In the genomic region with DNA sequence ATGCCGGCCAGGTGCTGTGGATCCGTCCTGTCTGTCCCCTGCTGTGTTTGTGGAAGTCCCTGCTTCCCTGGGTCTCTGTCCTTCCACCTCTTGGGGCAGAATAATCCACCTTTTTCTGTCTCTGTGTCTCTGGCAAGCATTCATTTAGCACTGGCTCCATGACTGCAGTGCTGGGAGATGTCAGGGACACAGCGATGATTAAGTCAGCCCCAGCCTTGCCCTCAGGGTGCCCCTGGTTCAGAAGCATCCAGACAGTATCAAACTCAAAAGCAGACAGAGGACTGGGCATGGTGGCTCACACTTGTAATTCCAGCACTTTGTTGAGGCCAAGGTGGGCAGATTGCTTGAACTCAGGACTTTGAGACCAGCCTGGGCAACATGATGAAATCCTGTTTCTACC, we compare ENCODE assay signal across 24 cellular contexts. TPM values are rescaled to one million over a fixed set of nuclear protein-coding genes. Genes with fewer than 3 reads are reported as not detected.
A peak's percentile ranks its signal among the peaks of the same experiment; 100 is the strongest.
DNase-seq lines count a peak whose midpoint lies in the region; ATAC-seq, FAIRE-seq and TF ChIP-seq lines count a peak whose summit lies in the region.
"Had no signal": no experiment of that assay in that cellular context is flagged by ENCODE, and none has a peak within 500 bp of the region (broad histone marks: within the 10 kb centered on the region; RNA-seq: fewer than 3 reads in every experiment).

No MANE protein-coding gene starts in this region.

- H3K27ac ChIP-seq in HepG2 (ENCODE audit: extremely low read length, insufficient read depth, low read length) (no peak overlapping the region), right lobe of liver (no peak overlapping the region), adrenal gland (peak overlapping the region in 2 of 5 donors; percentile 35 to 57), trophoblast cell (ENCODE audit: low read depth, low read length) (no peak overlapping the region)
- H3K27ac ChIP-seq: 22Rv1 had no signal

- H3K9me3 ChIP-seq in HepG2 (ENCODE audit: low read length), result no peaks in the 10 kb centered on the region
- no peaks in the 10 kb centered on the region for H3K9me3 ChIP-seq in right lobe of liver
- no peaks in the 10 kb centered on the region for H3K9me3 ChIP-seq in adrenal gland (replicated peaks in 1 of 3)
- H3K9me3 ChIP-seq in trophoblast cell (ENCODE audit: insufficient read depth, low read depth, low read length), result no peaks in the 10 kb centered on the region

- H3K14ac ChIP-seq in trophoblast cell (ENCODE audit: low read length), result no peak overlapping the region

- TF ChIP-seq EP300 in HepG2 (IDR thresholded peaks at IDR 0.05; ENCODE audit: low read depth in 2 of 2, low read length in 2 of 2) (no peak), HepG2 (CRISPR knock-in tag; IDR thresholded peaks at IDR 0.05; ENCODE audit: borderline replicate concordance) (no peak)

- CTCF ChIA-PET in HepG2 (lab: Yijun Ruan, JAX; ENCODE audit: low intra/inter-chr PET ratio, low total read pairs), result no interaction called here

- POLR2A ChIA-PET in HepG2 (lab: Yijun Ruan, JAX), result no interaction called here

- no peak overlapping the region for H2AFZ ChIP-seq in HepG2 (ENCODE audit: low read length)
- no peak overlapping the region for H2AFZ ChIP-seq in trophoblast cell (ENCODE audit: insufficient read depth, low read length, poor library complexity)

- no peak overlapping the region for H3K4me2 ChIP-seq in HepG2 (ENCODE audit: low read depth, low read length)
- no peak overlapping the region for H3K4me2 ChIP-seq in trophoblast cell (ENCODE audit: low read length)

- H3K18ac ChIP-seq in trophoblast cell (ENCODE audit: low read length), result no peak overlapping the region

- H4K91ac ChIP-seq in trophoblast cell (ENCODE audit: low read depth, low read length), result no peak overlapping the region

- no peak for TF ChIP-seq RAD21 in HepG2 (CRISPR knock-in tag; IDR thresholded peaks at IDR 0.05)

- H2AK5ac ChIP-seq in trophoblast cell (ENCODE audit: low read length), result no peak overlapping the region

- no TSS peak for BruUV-seq in HepG2 (replicated peaks; lab: Mats Ljungman, UMichigan)

- H3K4me3 ChIP-seq in HepG2 (replicated peaks in 1 of 3; ENCODE audit: insufficient read depth in 1 of 3, low read depth in 2 of 3, low read length in 3 of 3) (no peak overlapping the region), right lobe of liver (no peak overlapping the region), adrenal gland (no peak overlapping the region), epithelial cell of esophagus (ENCODE audit: low read length) (no peak overlapping the region), trophoblast cell (ENCODE audit: low read depth, low read length) (no peak overlapping the region)

- H3K27me3 ChIP-seq in HepG2 (ENCODE audit: control insufficient read depth in 1 of 2, insufficient read depth in 2 of 2, low read length in 2 of 2) (peaks cover 1 to 2% of the 10 kb centered on the region in 2 experiments; a peak in 1 of 5 replicates), right lobe of liver (no peaks in the 10 kb centered on the region), adrenal gland (no peaks in the 10 kb centered on the region), trophoblast cell (ENCODE audit: insufficient read depth, low read length) (no peaks in the 10 kb centered on the region)

- no peak for FAIRE-seq in HepG2 (lab: Jason Lieb, UNC)
- FAIRE-seq: A204.1, GM12891, GM18507, H54 had no signal

- H3K4me1 ChIP-seq in HepG2 (ENCODE audit: insufficient read depth, low read length), result peaks cover 8% of the 10 kb centered on the region; the same call in 1 of the 2 replicates
- no peaks in the 10 kb centered on the region for H3K4me1 ChIP-seq in right lobe of liver
- peaks cover 7 to 8% of the 10 kb centered on the region in 2 donors for H3K4me1 ChIP-seq in adrenal gland (replicated peaks in 1 of 2)
- peaks cover 11 to 15% of the 10 kb centered on the region in 2 experiments for H3K4me1 ChIP-seq in trophoblast cell (ENCODE audit: control insufficient read depth in 1 of 2, insufficient read depth in 2 of 2, low read length in 2 of 2)

- no peak overlapping the region for H2BK5ac ChIP-seq in trophoblast cell (ENCODE audit: low read depth, low read length, poor library complexity)

- H3K36me3 ChIP-seq in HepG2 (replicated peaks in 1 of 2; ENCODE audit: control insufficient read depth in 1 of 2, insufficient read depth in 2 of 2, low read length in 2 of 2), result no peaks in the 10 kb centered on the region
- no peaks in the 10 kb centered on the region for H3K36me3 ChIP-seq in right lobe of liver
- no peaks in the 10 kb centered on the region for H3K36me3 ChIP-seq in adrenal gland (replicated peaks in 1 of 2)
- no peaks in the 10 kb centered on the region for H3K36me3 ChIP-seq in trophoblast cell (ENCODE audit: control insufficient read depth in 1 of 2, insufficient read depth in 2 of 2, low read length in 2 of 2)

- peaks cover 13% of the 10 kb centered on the region for H3K79me1 ChIP-seq in trophoblast cell (ENCODE audit: low read length)

- WGBS in HepG2 (ENCODE audit: low lambda C conversion rate), result 30% methylated on average over 3 of the region's 3 CpGs
- 85% methylated on average over 2 of the region's 3 CpGs for WGBS in right lobe of liver (ENCODE audit: insufficient coverage, low coverage, low lambda C conversion rate, missing lambda C conversion rate)
- 32 to 62% (median 43%) methylated on average over 3 of the region's 3 CpGs for WGBS in adrenal gland, 4 donors
- no CpG with 5 or more reads among the region's 3 CpGs for WGBS in trophoblast cell (ENCODE audit: extremely low coverage, insufficient coverage, insufficient read length)

- no peak overlapping the region for H4K12ac ChIP-seq in trophoblast cell (ENCODE audit: low read depth, low read length)

- H4K8ac ChIP-seq in trophoblast cell (ENCODE audit: low read depth, low read length), result no peak overlapping the region

- in situ Hi-C loops in HepG2 (cut with HindIII; ENCODE audit: extremely low pct_ligation_motif_present, low pct_unique_long_range_greater_than_20kb), result no loop called here

- no peak overlapping the region for H3K4ac ChIP-seq in trophoblast cell (ENCODE audit: low read depth, low read length)

- H3K23ac ChIP-seq in trophoblast cell (ENCODE audit: low read length), result no peak overlapping the region

- ATAC-seq in HepG2 (no peak), right lobe of liver (no peak), GM19023 (IDR thresholded peaks at IDR 0.05; ENCODE audit: unreplicated experiment) (no peak)

- no peak overlapping the region for H2BK12ac ChIP-seq in trophoblast cell (ENCODE audit: low read length)

- no peak overlapping the region for H3K9ac ChIP-seq in HepG2 (ENCODE audit: insufficient read depth, low read depth, low read length)
- no peak overlapping the region for H3K9ac ChIP-seq in trophoblast cell (ENCODE audit: low read length)

- 0 out of 2 replicates have a peak, but pooled peaks have one; percentile 5 for TF ChIP-seq CTCF in HepG2 (CRISPR knock-in tag; IDR thresholded peaks at IDR 0.05)
- TF ChIP-seq CTCF in right lobe of liver (IDR thresholded peaks at IDR 0.05), result no peak
- TF ChIP-seq CTCF in adrenal gland (IDR thresholded peaks at IDR 0.05), result peak in 2 of 6 experiments; percentile 12 to 17
- TF ChIP-seq CTCF in epithelial cell of esophagus (IDR thresholded peaks at IDR 0.05; ENCODE audit: insufficient read depth, low read depth, low read length, missing control alignments), result no peak

- H3K79me2 ChIP-seq in HepG2 (ENCODE audit: insufficient read depth, low read length) (no peaks in the 10 kb centered on the region), trophoblast cell (ENCODE audit: control insufficient read depth, insufficient read depth, low read length, poor library complexity) (peaks cover 1% of the 10 kb centered on the region)

- TF ChIP-seq POLR2A in HepG2 (IDR thresholded peaks at IDR 0.05; ENCODE audit: insufficient read depth in 1 of 2, low read depth in 2 of 2, low read length in 2 of 2) (no peak), right lobe of liver (IDR thresholded peaks at IDR 0.05) (no peak), adrenal gland (IDR thresholded peaks at IDR 0.05) (no peak)

- intact Hi-C loops in HepG2 (cut with micrococcal nuclease; ENCODE audit: unreplicated experiment), result no loop called here
- intact Hi-C loops in right lobe of liver (cut with DNase I), result no loop called here
- intact Hi-C loops in adrenal gland (cut with DNase I), result no loop called here

- no peaks in the 10 kb centered on the region for H4K20me1 ChIP-seq in HepG2 (ENCODE audit: insufficient read depth, low read length)

- H2BK120ac ChIP-seq in trophoblast cell (ENCODE audit: insufficient read depth, low read length, poor library complexity), result no peak overlapping the region

- no peak for DNase-seq in HepG2 (ENCODE audit: low spot score)
- DNase-seq in right lobe of liver, result no peak
- DNase-seq in adrenal gland, result peak in 6 of 7 donors; percentile 65 to 80 (median 78)
- DNase-seq in epithelial cell of esophagus (ENCODE audit: low read depth), result peak; percentile 59
- DNase-seq in NCI-H526 treated with DMSO at 0.1 percent for 48 hours (lab: John Stamatoyannopoulos, UW), result no peak
- DNase-seq in NCI-H1048 (lab: John Stamatoyannopoulos, UW), result no peak
- DNase-seq in trophoblast cell, result no peak
- DNase-seq: ACHN; C1 segment of cervical spinal cord; Calu3; CD4-positive, alpha-beta memory T cell; COR-L47; DMS53; DMS79 treated with DMSO at 0.1 percent for 48 hours; GF-D8; GOT3; HCEC 1CT had no signal

RNA-seq across cellular contexts. Expression of a gene that starts 1.5 kb away (rescaled TPM):
- total RNA-seq in HepG2 (2016; rRNA removed; fragmentation: Illumina TruSeq; extraction: Trizol), result not detected in 2 replicates
- total RNA-seq in HepG2 (2016; cell fraction: cytosol; rRNA removed; fragmentation: Illumina TruSeq; extraction: Trizol; ENCODE audit: low read depth), result not detected in 2 replicates
- not detected in 2 replicates for total RNA-seq in HepG2 (2016; cell fraction: insoluble cytoplasmic fraction; rRNA removed; fragmentation: Illumina TruSeq; extraction: Trizol)
- not detected in 2 replicates for total RNA-seq in HepG2 (2016; cell fraction: membrane; rRNA removed; fragmentation: Illumina TruSeq; extraction: Trizol)
- not detected in 2 replicates for total RNA-seq in HepG2 (2016; cell fraction: nucleus; rRNA removed; fragmentation: Illumina TruSeq; extraction: Trizol)
- polyA plus RNA-seq in HepG2 (2011; rRNA removed), result 0.03 TPM in 1 of 2 replicates, not detected in the other
- polyA plus RNA-seq in HepG2 (2011; cell fraction: cytosol; rRNA removed), result 0.03 TPM in 1 of 2 replicates, not detected in the other
- polyA plus RNA-seq in HepG2 (2011; cell fraction: nucleus; rRNA removed), result not detected in 2 replicates
- polyA plus RNA-seq in HepG2 (2012), result not detected in 2 replicates
- polyA plus RNA-seq in HepG2 (2016; cell fraction: cytosol; fragmentation: Illumina TruSeq; extraction: Trizol; ENCODE audit: low read depth), result not detected in 2 replicates
- polyA plus RNA-seq in HepG2 (2016; cell fraction: insoluble cytoplasmic fraction; fragmentation: Illumina TruSeq; extraction: Trizol; ENCODE audit: low read depth), result not detected in 2 replicates
- not detected in 2 replicates for polyA plus RNA-seq in HepG2 (2016; cell fraction: membrane; fragmentation: Illumina TruSeq; extraction: Trizol; ENCODE audit: low read depth)
- not detected in 2 replicates for polyA plus RNA-seq in HepG2 (2016; cell fraction: nucleus; fragmentation: Illumina TruSeq; extraction: Trizol; ENCODE audit: insufficient read depth, low read depth)
- polyA minus RNA-seq in HepG2 (2011; rRNA and poly(A)+ RNA removed; ENCODE audit: low replicate concordance), result 0.07 TPM in 1 of 2 replicates, not detected in the other
- polyA minus RNA-seq in HepG2 (2011; cell fraction: cytosol; rRNA and poly(A)+ RNA removed), result not detected in 2 replicates
- not detected in 2 replicates for polyA minus RNA-seq in HepG2 (2011; cell fraction: nucleus; rRNA and poly(A)+ RNA removed)
- under 1 TPM in 1 of 6 experiments, not detected in 5; 0.15 TPM for total RNA-seq in right lobe of liver
- total RNA-seq in adrenal gland, result under 1 TPM in 6 of 8 donors, not detected in 2; 0.11 to 0.34 (median 0.23) TPM
- polyA plus RNA-seq in adrenal gland, result under 1 TPM in 2 of 3 donors, not detected in 1; 0.20 to 0.24 TPM
- polyA plus RNA-seq in trophoblast cell (2013), result 0.08 and 0.12 TPM in 2 replicates
- total RNA-seq: CD4-positive, alpha-beta memory T cell; G401 had no signal
- polyA plus RNA-seq: CD4-positive, alpha-beta memory T cell had no signal

RNA-seq across cellular contexts. Expression of a gene that starts 24.7 kb away (rescaled TPM):
- total RNA-seq in HepG2 (2016; rRNA removed; fragmentation: Illumina TruSeq; extraction: Trizol) (0.46 and 0.66 TPM in 2 replicates), right lobe of liver (under 1 TPM; 0.37 to 0.99 (median 0.60) TPM), adrenal gland (10 to 100 TPM in 5 of 8 donors, 1 to 10 TPM in 3; 5.4 to 12.8 (median 10.4) TPM)
- not detected in 2 replicates for total RNA-seq in HepG2 (2016; cell fraction: cytosol; rRNA removed; fragmentation: Illumina TruSeq; extraction: Trizol; ENCODE audit: low read depth)
- total RNA-seq in HepG2 (2016; cell fraction: insoluble cytoplasmic fraction; rRNA removed; fragmentation: Illumina TruSeq; extraction: Trizol), result 0.39 and 0.78 TPM in 2 replicates
- 0.03 and 0.12 TPM in 2 replicates for total RNA-seq in HepG2 (2016; cell fraction: membrane; rRNA removed; fragmentation: Illumina TruSeq; extraction: Trizol)
- total RNA-seq in HepG2 (2016; cell fraction: nucleus; rRNA removed; fragmentation: Illumina TruSeq; extraction: Trizol), result 0.38 and 0.40 TPM in 2 replicates
- polyA plus RNA-seq in HepG2 (2011; rRNA removed) (0.66 and 0.99 TPM in 2 replicates), adrenal gland (1 to 10 TPM; 3.2 to 6.6 (median 3.9) TPM)
- 0.79 and 0.94 TPM in 2 replicates for polyA plus RNA-seq in HepG2 (2011; cell fraction: cytosol; rRNA removed)
- polyA plus RNA-seq in HepG2 (2011; cell fraction: nucleus; rRNA removed), result 0.76 and 0.99 TPM in 2 replicates
- 0.85 and 1.1 TPM in 2 replicates for polyA plus RNA-seq in HepG2 (2012)
- polyA plus RNA-seq in HepG2 (2016; cell fraction: cytosol; fragmentation: Illumina TruSeq; extraction: Trizol; ENCODE audit: low read depth), result not detected in 2 replicates
- 0.25 and 0.53 TPM in 2 replicates for polyA plus RNA-seq in HepG2 (2016; cell fraction: insoluble cytoplasmic fraction; fragmentation: Illumina TruSeq; extraction: Trizol; ENCODE audit: low read depth)
- 0.03 and 0.06 TPM in 2 replicates for polyA plus RNA-seq in HepG2 (2016; cell fraction: membrane; fragmentation: Illumina TruSeq; extraction: Trizol; ENCODE audit: low read depth)
- 1.1 TPM in 2 replicates for polyA plus RNA-seq in HepG2 (2016; cell fraction: nucleus; fragmentation: Illumina TruSeq; extraction: Trizol; ENCODE audit: insufficient read depth, low read depth)
- 0.51 and 1.1 TPM in 2 replicates for polyA minus RNA-seq in HepG2 (2011; rRNA and poly(A)+ RNA removed; ENCODE audit: low replicate concordance)
- polyA minus RNA-seq in HepG2 (2011; cell fraction: cytosol; rRNA and poly(A)+ RNA removed), result 0.53 and 0.89 TPM in 2 replicates
- polyA minus RNA-seq in HepG2 (2011; cell fraction: nucleus; rRNA and poly(A)+ RNA removed), result 0.52 and 0.62 TPM in 2 replicates
- polyA plus RNA-seq in trophoblast cell (2013), result 1.9 and 2.0 TPM in 2 replicates

RNA-seq across cellular contexts. Expression of a gene that starts 37.3 kb away (rescaled TPM):
- 4.3 and 4.7 TPM in 2 replicates for total RNA-seq in HepG2 (2016; rRNA removed; fragmentation: Illumina TruSeq; extraction: Trizol)
- total RNA-seq in HepG2 (2016; cell fraction: cytosol; rRNA removed; fragmentation: Illumina TruSeq; extraction: Trizol; ENCODE audit: low read depth), result 1.8 and 2.1 TPM in 2 replicates
- 3.9 and 5.6 TPM in 2 replicates for total RNA-seq in HepG2 (2016; cell fraction: insoluble cytoplasmic fraction; rRNA removed; fragmentation: Illumina TruSeq; extraction: Trizol)
- total RNA-seq in HepG2 (2016; cell fraction: membrane; rRNA removed; fragmentation: Illumina TruSeq; extraction: Trizol), result 3.0 and 3.6 TPM in 2 replicates
- 1.7 and 1.9 TPM in 2 replicates for total RNA-seq in HepG2 (2016; cell fraction: nucleus; rRNA removed; fragmentation: Illumina TruSeq; extraction: Trizol)
- 4.5 and 5.0 TPM in 2 replicates for polyA plus RNA-seq in HepG2 (2011; rRNA removed)
- polyA plus RNA-seq in HepG2 (2011; cell fraction: cytosol; rRNA removed), result 5.0 and 7.0 TPM in 2 replicates
- polyA plus RNA-seq in HepG2 (2011; cell fraction: nucleus; rRNA removed), result 4.0 and 4.5 TPM in 2 replicates
- 1.4 and 1.9 TPM in 2 replicates for polyA plus RNA-seq in HepG2 (2012)
- polyA plus RNA-seq in HepG2 (2016; cell fraction: cytosol; fragmentation: Illumina TruSeq; extraction: Trizol; ENCODE audit: low read depth), result 0.94 and 1.1 TPM in 2 replicates
- 3.6 and 4.1 TPM in 2 replicates for polyA plus RNA-seq in HepG2 (2016; cell fraction: insoluble cytoplasmic fraction; fragmentation: Illumina TruSeq; extraction: Trizol; ENCODE audit: low read depth)
- 1.5 and 1.7 TPM in 2 replicates for polyA plus RNA-seq in HepG2 (2016; cell fraction: membrane; fragmentation: Illumina TruSeq; extraction: Trizol; ENCODE audit: low read depth)
- polyA plus RNA-seq in HepG2 (2016; cell fraction: nucleus; fragmentation: Illumina TruSeq; extraction: Trizol; ENCODE audit: insufficient read depth, low read depth), result 2.5 and 2.7 TPM in 2 replicates
- polyA minus RNA-seq in HepG2 (2011; rRNA and poly(A)+ RNA removed; ENCODE audit: low replicate concordance), result 2.7 and 5.6 TPM in 2 replicates
- 1.1 and 1.2 TPM in 2 replicates for polyA minus RNA-seq in HepG2 (2011; cell fraction: cytosol; rRNA and poly(A)+ RNA removed)
- 1.7 and 2.0 TPM in 2 replicates for polyA minus RNA-seq in HepG2 (2011; cell fraction: nucleus; rRNA and poly(A)+ RNA removed)
- 10 to 100 TPM in 1 of 6 experiments, 1 to 10 TPM in 5; 3.7 to 11.7 (median 6.2) TPM for total RNA-seq in right lobe of liver
- total RNA-seq in adrenal gland, result 10 to 100 TPM; 10.2 to 20.8 (median 13.9) TPM
- polyA plus RNA-seq in adrenal gland, result 10 to 100 TPM in 2 of 3 donors, 1 to 10 TPM in 1; 1.7 to 20.6 (median 11.1) TPM
- polyA plus RNA-seq in trophoblast cell (2013), result 9.6 and 10.1 TPM in 2 replicates

RNA-seq across cellular contexts. Expression of a gene that starts 40.0 kb away (rescaled TPM):
- 26.8 and 45.7 TPM in 2 replicates for total RNA-seq in HepG2 (2016; rRNA removed; fragmentation: Illumina TruSeq; extraction: Trizol)
- total RNA-seq in HepG2 (2016; cell fraction: cytosol; rRNA removed; fragmentation: Illumina TruSeq; extraction: Trizol; ENCODE audit: low read depth), result 18.2 and 19.0 TPM in 2 replicates
- 29.0 and 47.3 TPM in 2 replicates for total RNA-seq in HepG2 (2016; cell fraction: insoluble cytoplasmic fraction; rRNA removed; fragmentation: Illumina TruSeq; extraction: Trizol)
- total RNA-seq in HepG2 (2016; cell fraction: membrane; rRNA removed; fragmentation: Illumina TruSeq; extraction: Trizol), result 26.1 and 41.8 TPM in 2 replicates
- total RNA-seq in HepG2 (2016; cell fraction: nucleus; rRNA removed; fragmentation: Illumina TruSeq; extraction: Trizol), result 37.3 and 42.7 TPM in 2 replicates
- 164 and 203 TPM in 2 replicates for polyA plus RNA-seq in HepG2 (2011; rRNA removed)
- 105 and 149 TPM in 2 replicates for polyA plus RNA-seq in HepG2 (2011; cell fraction: cytosol; rRNA removed)
- polyA plus RNA-seq in HepG2 (2011; cell fraction: nucleus; rRNA removed), result 114 and 115 TPM in 2 replicates
- 107 and 135 TPM in 2 replicates for polyA plus RNA-seq in HepG2 (2012)
- 16.6 and 27.8 TPM in 2 replicates for polyA plus RNA-seq in HepG2 (2016; cell fraction: cytosol; fragmentation: Illumina TruSeq; extraction: Trizol; ENCODE audit: low read depth)
- polyA plus RNA-seq in HepG2 (2016; cell fraction: insoluble cytoplasmic fraction; fragmentation: Illumina TruSeq; extraction: Trizol; ENCODE audit: low read depth), result 36.6 and 37.2 TPM in 2 replicates
- polyA plus RNA-seq in HepG2 (2016; cell fraction: membrane; fragmentation: Illumina TruSeq; extraction: Trizol; ENCODE audit: low read depth), result 34.7 and 44.6 TPM in 2 replicates
- polyA plus RNA-seq in HepG2 (2016; cell fraction: nucleus; fragmentation: Illumina TruSeq; extraction: Trizol; ENCODE audit: insufficient read depth, low read depth), result 75.1 and 78.1 TPM in 2 replicates
- polyA minus RNA-seq in HepG2 (2011; rRNA and poly(A)+ RNA removed; ENCODE audit: low replicate concordance), result 86.0 and 162 TPM in 2 replicates
- 72.3 and 102 TPM in 2 replicates for polyA minus RNA-seq in HepG2 (2011; cell fraction: cytosol; rRNA and poly(A)+ RNA removed)
- 23.6 and 31.3 TPM in 2 replicates for polyA minus RNA-seq in HepG2 (2011; cell fraction: nucleus; rRNA and poly(A)+ RNA removed)
- total RNA-seq in right lobe of liver, result 100 to 1,000 TPM in 4 of 6 experiments, 10 to 100 TPM in 2; 84.7 to 197 (median 113) TPM
- total RNA-seq in adrenal gland, result 1,000 to 10,000 TPM in 1 of 8 donors, 100 to 1,000 TPM in 7; 329 to 1,019 (median 476) TPM
- 100 to 1,000 TPM; 170 to 374 (median 280) TPM for polyA plus RNA-seq in adrenal gland
- 773 and 872 TPM in 2 replicates for polyA plus RNA-seq in trophoblast cell (2013)

RNA-seq across cellular contexts. Expression of a gene that starts 40.3 kb away (rescaled TPM):
- 6.8 and 8.1 TPM in 2 replicates for total RNA-seq in HepG2 (2016; rRNA removed; fragmentation: Illumina TruSeq; extraction: Trizol)
- 12.5 and 13.5 TPM in 2 replicates for total RNA-seq in HepG2 (2016; cell fraction: cytosol; rRNA removed; fragmentation: Illumina TruSeq; extraction: Trizol; ENCODE audit: low read depth)
- total RNA-seq in HepG2 (2016; cell fraction: insoluble cytoplasmic fraction; rRNA removed; fragmentation: Illumina TruSeq; extraction: Trizol), result 5.6 and 9.0 TPM in 2 replicates
- total RNA-seq in HepG2 (2016; cell fraction: membrane; rRNA removed; fragmentation: Illumina TruSeq; extraction: Trizol), result 18.7 and 22.9 TPM in 2 replicates
- 3.6 and 5.4 TPM in 2 replicates for total RNA-seq in HepG2 (2016; cell fraction: nucleus; rRNA removed; fragmentation: Illumina TruSeq; extraction: Trizol)
- polyA plus RNA-seq in HepG2 (2011; rRNA removed), result 10.6 and 11.1 TPM in 2 replicates
- polyA plus RNA-seq in HepG2 (2011; cell fraction: cytosol; rRNA removed), result 6.7 and 7.2 TPM in 2 replicates
- polyA plus RNA-seq in HepG2 (2011; cell fraction: nucleus; rRNA removed), result 10.7 and 10.8 TPM in 2 replicates
- polyA plus RNA-seq in HepG2 (2012), result 3.6 and 4.2 TPM in 2 replicates
- 12.8 and 17.0 TPM in 2 replicates for polyA plus RNA-seq in HepG2 (2016; cell fraction: cytosol; fragmentation: Illumina TruSeq; extraction: Trizol; ENCODE audit: low read depth)
- 9.6 and 11.1 TPM in 2 replicates for polyA plus RNA-seq in HepG2 (2016; cell fraction: insoluble cytoplasmic fraction; fragmentation: Illumina TruSeq; extraction: Trizol; ENCODE audit: low read depth)
- 23.8 and 24.6 TPM in 2 replicates for polyA plus RNA-seq in HepG2 (2016; cell fraction: membrane; fragmentation: Illumina TruSeq; extraction: Trizol; ENCODE audit: low read depth)
- polyA plus RNA-seq in HepG2 (2016; cell fraction: nucleus; fragmentation: Illumina TruSeq; extraction: Trizol; ENCODE audit: insufficient read depth, low read depth), result 12.8 and 13.4 TPM in 2 replicates
- polyA minus RNA-seq in HepG2 (2011; rRNA and poly(A)+ RNA removed; ENCODE audit: low replicate concordance), result 18.0 and 74.8 TPM in 2 replicates
- polyA minus RNA-seq in HepG2 (2011; cell fraction: cytosol; rRNA and poly(A)+ RNA removed), result 7.0 and 8.4 TPM in 2 replicates
- polyA minus RNA-seq in HepG2 (2011; cell fraction: nucleus; rRNA and poly(A)+ RNA removed), result 6.8 and 7.3 TPM in 2 replicates
- total RNA-seq in right lobe of liver, result 1 to 10 TPM; 4.8 to 8.1 (median 5.5) TPM
- total RNA-seq in adrenal gland, result 10 to 100 TPM; 10.9 to 18.2 (median 14.6) TPM
- polyA plus RNA-seq in adrenal gland, result 10 to 100 TPM in 2 of 3 donors, 1 to 10 TPM in 1; 7.7 to 20.9 (median 17.5) TPM
- 28.2 and 29.6 TPM in 2 replicates for polyA plus RNA-seq in trophoblast cell (2013)

Comparison
In these comparisons a context has a peak if more than half of its experiments do, and no peak if none do; other contexts are left out.
1. DNase-seq: peak in adrenal gland (6 of 7) and epithelial cell of esophagus (single experiment); none in HepG2 (single experiment), right lobe of liver (0 of 3), NCI-H526 treated with DMSO at 0.1 percent for 48 hours (single experiment), NCI-H1048 (single experiment) and trophoblast cell (0 of 2).